Comparison of ENCODE assay signal across 1 cellular context in genomic region chr1:28648493-28649238, GRCh38.
TF ChIP-seq lines count a peak whose summit lies in the region.

RNU11 (plus strand) TSS chr1:28648600.

TF ChIP-seq in K562, 482 proteins besides CTCF, POLR2A, EP300 and RAD21 (continued from another document):
- TF ChIP-seq CCAR2 (IDR thresholded peaks at IDR 0.05; ENCODE audit: low read depth, low read length), result no peak; the same call in 1 of the 2 replicates
- TF ChIP-seq PBX2 (CRISPR knock-in tag; IDR thresholded peaks at IDR 0.05; ENCODE audit: low read depth), result no peak
- 0 out of 2 replicates have a peak, but pooled peaks have one; percentile 43 for TF ChIP-seq PBX2 (tag; conservative IDR thresholded peaks at IDR 0.05; ENCODE audit: low read depth)
- TF ChIP-seq MAX (CRISPR knock-in tag; IDR thresholded peaks at IDR 0.05), result no peak; the same call in 1 of the 2 replicates
- TF ChIP-seq ARID2 (IDR thresholded peaks at IDR 0.05), result peak; percentile 92
- peak; percentile 86 for TF ChIP-seq MEF2D (tag; conservative IDR thresholded peaks at IDR 0.05; ENCODE audit: low read depth)
- TF ChIP-seq THAP7 (CRISPR knock-in tag; IDR thresholded peaks at IDR 0.05), result peak; percentile 97
- TF ChIP-seq ESRRA (IDR thresholded peaks at IDR 0.05; ENCODE audit: borderline replicate concordance, low read depth), result peak; percentile 7; the same call in 1 of the 2 replicates
